In the genomic region with DNA sequence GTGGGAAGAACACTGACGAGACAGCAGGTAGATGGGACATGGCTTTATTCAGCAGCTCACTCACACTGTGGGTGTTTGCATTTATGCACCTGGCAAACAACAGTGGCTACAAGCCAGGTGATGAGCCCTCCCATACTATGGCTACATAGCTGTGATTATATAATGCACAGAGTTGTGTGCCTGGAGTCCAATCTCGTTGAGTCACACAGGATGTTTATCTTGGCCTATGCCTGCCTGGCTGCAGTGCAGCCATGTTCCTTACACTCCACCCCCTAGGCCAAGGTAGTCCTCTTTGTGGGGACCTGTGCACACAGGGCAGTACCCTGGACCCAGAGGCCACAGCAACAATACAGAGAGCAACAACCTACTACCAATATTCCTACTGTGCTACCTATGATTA, we compare ENCODE assay signal across 26 cellular contexts.
DNase-seq lines count a peak whose midpoint lies in the region; ATAC-seq, FAIRE-seq and TF ChIP-seq lines count a peak whose summit lies in the region.
"Had no signal": no experiment of that assay in that cellular context is flagged by ENCODE, and none has a peak within 500 bp of the region (broad histone marks: within the 10 kb centered on the region; RNA-seq: fewer than 3 reads in every experiment).

No MANE protein-coding gene starts in this region.

- peaks cover 11% of the 10 kb centered on the region for H3K4me1 Mint-ChIP-seq in MCF 10A (ENCODE audit: insufficient read depth, unreplicated experiment)
- H3K4me1 Mint-ChIP-seq: mesothelial cell of epicardium had no signal

- no peak overlapping the region for H3K4me3 Mint-ChIP-seq in MCF 10A (ENCODE audit: unreplicated experiment)
- H3K4me3 Mint-ChIP-seq: CD14-positive monocyte; dendritic cell treated with granulocyte-macrophage colony-stimulating factor and Interleukin-4, amounts not matched to agents 40 ng/mL and 50 ng/mL, for 4 days; HFFc6; mesothelial cell of epicardium; naive thymus-derived CD4-positive, alpha-beta T cell; stimulated activated naive CD8-positive, alpha-beta T cell treated with anti-CD3 and anti-CD28 coated beads, Interleukin-15, amount 100 ng/mL, for 72 hours had no signal

- H3K27ac ChIP-seq in mammary epithelial cell (ENCODE audit: insufficient read depth, low read depth, low read length) (no peak overlapping the region), RWPE2 (ENCODE audit: poor library complexity, severe bottlenecking) (no peak overlapping the region)
- H3K27ac ChIP-seq: KMS-11, left ventricle myocardium inferior, SJCRH30, tibial artery had no signal

- no peak overlapping the region for H3K9ac ChIP-seq in mammary epithelial cell (ENCODE audit: insufficient read depth, low read length)
- H3K9ac ChIP-seq: KMS-11 had no signal

- no peaks in the 10 kb centered on the region for H4K20me1 ChIP-seq in mammary epithelial cell (ENCODE audit: insufficient read depth, low read length)

- in situ Hi-C loops in mammary epithelial cell (cut with MboI; ENCODE audit: low sequenced_read_pairs in 2 of 2): no loop called here

- dilution Hi-C loops in mammary epithelial cell (cut with HindIII; ENCODE audit: low sequenced_read_pairs): no loop called here

- CTCF ChIA-PET in MCF 10A (lab: Yijun Ruan, JAX): interaction anchor here (0.6 to 0.7 kb wide), 2 partner anchors 10 to 421 kb away, joined by 3 read pairs; no protein-coding TSS in a partner anchor
- CTCF ChIA-PET in mammary epithelial cell (lab: Charles Lee; ENCODE audit: low non-redundant PET): no interaction called here

- H3K9me3 ChIP-seq in mammary epithelial cell (replicated peaks; ENCODE audit: insufficient read depth, low read length): peaks cover 46% of the 10 kb centered on the region
- H3K9me3 ChIP-seq in RWPE2 (ENCODE audit: severe bottlenecking): no peaks in the 10 kb centered on the region
- H3K9me3 ChIP-seq: SJCRH30, tibial artery had no signal

- H3K4me3 ChIP-seq in mammary epithelial cell (replicated peaks in 1 of 3; ENCODE audit: insufficient read depth in 1 of 3, low read depth in 2 of 3, low read length in 3 of 3) (no peak overlapping the region), RWPE2 (ENCODE audit: severe bottlenecking) (no peak overlapping the region)
- H3K4me3 ChIP-seq: left ventricle myocardium inferior, SJCRH30, tibial artery had no signal

- H3K4me1 ChIP-seq in mammary epithelial cell (ENCODE audit: insufficient read depth, low read length): no peaks in the 10 kb centered on the region
- no peaks in the 10 kb centered on the region for H3K4me1 ChIP-seq in RWPE2 (ENCODE audit: insufficient read depth, poor library complexity, severe bottlenecking)
- H3K4me1 ChIP-seq: left ventricle myocardium inferior, SJCRH30, tibial artery had no signal

- 8% methylated on average over 1 of the region's 2 CpGs for WGBS in mammary epithelial cell (ENCODE audit: low coverage, missing lambda C conversion rate)

- no TSS peak for BruUV-seq in MCF 10A (replicated peaks; lab: Mats Ljungman, UMichigan)
- no TSS peak for BruUV-seq in mammary epithelial cell (replicated peaks; lab: Mats Ljungman, UMichigan)

- no peak for FAIRE-seq in urothelium cell line (lab: Jason Lieb, UNC)
- FAIRE-seq: D721Med, endometrium had no signal

- no peaks in the 10 kb centered on the region for H3K9me3 Mint-ChIP-seq in MCF 10A (ENCODE audit: unreplicated experiment)
- H3K9me3 Mint-ChIP-seq: dendritic cell treated with granulocyte-macrophage colony-stimulating factor and Interleukin-4, amounts not matched to agents 40 ng/mL and 50 ng/mL, for 4 days; stimulated activated naive CD8-positive, alpha-beta T cell treated with anti-CD3 and anti-CD28 coated beads, Interleukin-15, amount 100 ng/mL, for 72 hours had no signal

- H3K4me2 ChIP-seq in mammary epithelial cell (ENCODE audit: insufficient read depth, low read depth, low read length): no peak overlapping the region
- H3K4me2 ChIP-seq: KMS-11 had no signal

- H2AFZ ChIP-seq in mammary epithelial cell (ENCODE audit: low read depth, low read length): no peak overlapping the region

- no peaks in the 10 kb centered on the region for H3K27me3 ChIP-seq in mammary epithelial cell (ENCODE audit: insufficient read depth, low read length)
- H3K27me3 ChIP-seq in RWPE2 (ENCODE audit: insufficient read depth, poor library complexity, severe bottlenecking): peaks cover 8% of the 10 kb centered on the region
- H3K27me3 ChIP-seq: SJCRH30, tibial artery had no signal

- no peaks in the 10 kb centered on the region for H3K79me2 ChIP-seq in mammary epithelial cell (ENCODE audit: insufficient read depth, low read length)

- H3K27ac Mint-ChIP-seq in MCF 10A (ENCODE audit: low read depth, unreplicated experiment): no peak overlapping the region
- H3K27ac Mint-ChIP-seq: CD14-positive monocyte; dendritic cell treated with granulocyte-macrophage colony-stimulating factor and Interleukin-4, amounts not matched to agents 40 ng/mL and 50 ng/mL, for 4 days; HFFc6; mesothelial cell of epicardium; naive thymus-derived CD4-positive, alpha-beta T cell; stimulated activated naive CD8-positive, alpha-beta T cell treated with anti-CD3 and anti-CD28 coated beads, Interleukin-15, amount 100 ng/mL, for 72 hours had no signal

- intact Hi-C loops in MCF 10A (cut with micrococcal nuclease): no loop called here
- intact Hi-C loops in mammary epithelial cell (cut with micrococcal nuclease): no loop called here

- no peak for TF ChIP-seq CTCF in MCF 10A (IDR thresholded peaks at IDR 0.05; ENCODE audit: unreplicated experiment)
- no peak for TF ChIP-seq CTCF in mammary epithelial cell (conservative IDR thresholded peaks at IDR 0.05 in 1 of 2, IDR thresholded peaks at IDR 0.05 in 1 of 2; ENCODE audit: extremely low read depth in 1 of 2, insufficient read depth in 1 of 2, low read depth in 1 of 2, low read length in 2 of 2)
- TF ChIP-seq CTCF in RWPE2 (IDR thresholded peaks at IDR 0.05; ENCODE audit: poor library complexity, severe bottlenecking): no peak

- H3K36me3 Mint-ChIP-seq in MCF 10A (ENCODE audit: insufficient read depth, unreplicated experiment): no peaks in the 10 kb centered on the region
- H3K36me3 Mint-ChIP-seq: CD14-positive monocyte; mesothelial cell of epicardium; naive thymus-derived CD4-positive, alpha-beta T cell had no signal

- ATAC-seq in RWPE2 (ENCODE audit: low read depth) (peak; percentile 85), HG03135 (IDR thresholded peaks at IDR 0.05; ENCODE audit: unreplicated experiment) (no peak)
- ATAC-seq in activated CD4-positive, CD25-positive, alpha-beta regulatory T cell treated with anti-CD3 and anti-CD28 coated beads, Interleukin-2, amount 50 U/mL, for 24 hours: no peak
- ATAC-seq: naive thymus-derived CD4-positive, alpha-beta T cell; stimulated activated naive CD8-positive, alpha-beta T cell treated with anti-CD3 and anti-CD28 coated beads, Interleukin-15, amount 100 ng/mL, for 72 hours had no signal

- H3K27me3 Mint-ChIP-seq in MCF 10A (ENCODE audit: insufficient read depth, unreplicated experiment): no peaks in the 10 kb centered on the region
- H3K27me3 Mint-ChIP-seq: stimulated activated naive CD8-positive, alpha-beta T cell treated with anti-CD3 and anti-CD28 coated beads, Interleukin-15, amount 100 ng/mL, for 72 hours had no signal

- DNase-seq in MCF 10A (ENCODE audit: unreplicated experiment) (peak; percentile 63), mammary epithelial cell (no peak), NCI-H146 treated with DMSO at 0.1 percent for 48 hours (lab: John Stamatoyannopoulos, UW; ENCODE audit: unreplicated experiment) (peak; percentile 55), RWPE2 (ENCODE audit: low spot score) (no peak), urothelium cell line (ENCODE audit: low spot score) (peak; percentile 20), SK-N-DZ (ENCODE audit: low spot score) (no peak)
- DNase-seq: activated naive CD4-positive, alpha-beta T cell; activated T-cell treated with anti-CD3 and anti-CD28 coated beads, Interleukin-2, amount 50 U/mL, for 48 hours; caudate nucleus; GDM1; HFFc6; left ventricle myocardium inferior; naive thymus-derived CD4-positive, alpha-beta T cell; NCI-H2171; occipital lobe; SJCRH30; stimulated activated naive CD8-positive, alpha-beta T cell treated with anti-CD3 and anti-CD28 coated beads, Interleukin-15, amount 100 ng/mL, for 72 hours; tibial artery had no signal

- POLR2A ChIA-PET in MCF 10A (lab: Yijun Ruan, JAX): no interaction called here

- H3K36me3 ChIP-seq in mammary epithelial cell (ENCODE audit: insufficient read depth, low read length) (no peaks in the 10 kb centered on the region), RWPE2 (ENCODE audit: low read depth) (no peaks in the 10 kb centered on the region)
- H3K36me3 ChIP-seq: left ventricle myocardium inferior, SJCRH30, tibial artery had no signal

Comparison
In these comparisons a context has a peak if more than half of its experiments do, and no peak if none do; other contexts are left out.
1. DNase-seq: peak in MCF 10A (single experiment), NCI-H146 treated with DMSO at 0.1 percent for 48 hours (single experiment) and urothelium cell line (single experiment); none in mammary epithelial cell (single experiment), RWPE2 (single experiment) and SK-N-DZ (single experiment).